1 cellular context compared by ENCODE assay signal in genomic region chr1:84077476-84078107, GRCh38.
TF ChIP-seq lines count a peak whose summit lies in the region.

No MANE protein-coding gene starts in this region.

TF ChIP-seq in HepG2, 621 proteins besides CTCF, POLR2A, EP300 and RAD21 (continued from another document and continues in another):
- TF ChIP-seq NR0B2 (CRISPR knock-in tag; IDR thresholded peaks at IDR 0.05) (no peak), CSRNP1 (CRISPR knock-in tag; IDR thresholded peaks at IDR 0.05) (peak; percentile 90), ZNF670 (CRISPR knock-in tag; IDR thresholded peaks at IDR 0.05; ENCODE audit: borderline replicate concordance) (no peak), SNAPC2 (CRISPR knock-in tag; IDR thresholded peaks at IDR 0.05) (peak; percentile 72; the same call in 1 of the 2 replicates), ZNF781 (CRISPR knock-in tag; IDR thresholded peaks at IDR 0.05; ENCODE audit: borderline replicate concordance, not compliant biosample characterization) (peak; percentile 57), ZBTB39 (CRISPR knock-in tag; IDR thresholded peaks at IDR 0.05) (no peak), YY1 (IDR thresholded peaks at IDR 0.05; ENCODE audit: insufficient read depth, insufficient replicate concordance, low read depth, low read length) (peak; percentile 59), ZBTB3 (CRISPR knock-in tag; IDR thresholded peaks at IDR 0.05; ENCODE audit: borderline replicate concordance, low read depth) (no peak), E2F5 (CRISPR knock-in tag; conservative IDR thresholded peaks at IDR 0.05) (peak; percentile 45; the same call in 1 of the 2 replicates), ZNF713 (CRISPR knock-in tag; IDR thresholded peaks at IDR 0.05) (0 out of 2 replicates have a peak, but pooled peaks have one; percentile 69), ZNF441 (CRISPR knock-in tag; IDR thresholded peaks at IDR 0.05; ENCODE audit: borderline replicate concordance) (peak; percentile 56; the same call in 1 of the 2 replicates), MBD4 (IDR thresholded peaks at IDR 0.05; ENCODE audit: borderline replicate concordance, low read length) (no peak), NR2F2 (IDR thresholded peaks at IDR 0.05; ENCODE audit: borderline replicate concordance, low read depth) (no peak), DR1 (CRISPR knock-in tag; IDR thresholded peaks at IDR 0.05) (no peak), ZNF609 (CRISPR knock-in tag; IDR thresholded peaks at IDR 0.05; ENCODE audit: borderline replicate concordance) (0 out of 2 replicates have a peak, but pooled peaks have one; percentile 21), SOX6 (IDR thresholded peaks at IDR 0.05) (no peak), SOX6 (CRISPR knock-in tag; IDR thresholded peaks at IDR 0.05) (no peak), ARNTL (CRISPR knock-in tag; IDR thresholded peaks at IDR 0.05) (peak; percentile 26; the same call in 1 of the 2 replicates), ZNF720 (CRISPR knock-in tag; IDR thresholded peaks at IDR 0.05) (no peak), U2AF2 (IDR thresholded peaks at IDR 0.05; ENCODE audit: low read depth, low read length) (no peak), THAP8 (CRISPR knock-in tag; IDR thresholded peaks at IDR 0.05; ENCODE audit: borderline replicate concordance) (no peak), ZNF780A (CRISPR knock-in tag; IDR thresholded peaks at IDR 0.05) (0 out of 2 replicates have a peak, but pooled peaks have one; percentile 1), KLF15 (CRISPR knock-in tag; IDR thresholded peaks at IDR 0.05; ENCODE audit: borderline replicate concordance) (0 out of 2 replicates have a peak, but pooled peaks have one; percentile 23), ZNF260 (CRISPR knock-in tag; IDR thresholded peaks at IDR 0.05; ENCODE audit: borderline replicate concordance, low read depth) (no peak), LCORL (IDR thresholded peaks at IDR 0.05) (no peak), LCORL (CRISPR knock-in tag; IDR thresholded peaks at IDR 0.05) (no peak), AKAP8 (CRISPR knock-in tag; IDR thresholded peaks at IDR 0.05) (0 out of 2 replicates have a peak, but pooled peaks have one; percentile 33), IRF9 (CRISPR knock-in tag; IDR thresholded peaks at IDR 0.05; ENCODE audit: borderline replicate concordance) (0 out of 2 replicates have a peak, but pooled peaks have one; percentile 68), ZBTB33 (CRISPR knock-in tag; IDR thresholded peaks at IDR 0.05) (no peak), MTERF4 (CRISPR knock-in tag; IDR thresholded peaks at IDR 0.05) (peak; percentile 86), IRX3 (CRISPR knock-in tag; IDR thresholded peaks at IDR 0.05; ENCODE audit: borderline replicate concordance, low read depth) (0 out of 2 replicates have a peak, but pooled peaks have one; percentile 63), NKX3-1 (CRISPR knock-in tag; IDR thresholded peaks at IDR 0.05) (no peak), ATRX (CRISPR knock-in tag; IDR thresholded peaks at IDR 0.05; ENCODE audit: borderline replicate concordance) (no peak), ISL2 (CRISPR knock-in tag; IDR thresholded peaks at IDR 0.05) (no peak), PBX2 (CRISPR knock-in tag; IDR thresholded peaks at IDR 0.05) (no peak), ZNF414 (CRISPR knock-in tag; IDR thresholded peaks at IDR 0.05) (peak; percentile 32; the same call in 1 of the 2 replicates), ZNF629 (CRISPR knock-in tag; conservative IDR thresholded peaks at IDR 0.05) (peak; percentile 21; the same call in 1 of the 2 replicates), SMARCC2 (IDR thresholded peaks at IDR 0.05) (no peak), ZFP1 (CRISPR knock-in tag; IDR thresholded peaks at IDR 0.05) (no peak), BRF2 (CRISPR knock-in tag; IDR thresholded peaks at IDR 0.05) (peak; percentile 72; the same call in 1 of the 2 replicates), ATF3 (CRISPR knock-in tag; IDR thresholded peaks at IDR 0.05) (0 out of 2 replicates have a peak, but pooled peaks have one; percentile 6), HOXA3 (CRISPR knock-in tag; IDR thresholded peaks at IDR 0.05) (peak; percentile 74)
